1 cellular context compared by ENCODE assay signal in the genomic region with DNA sequence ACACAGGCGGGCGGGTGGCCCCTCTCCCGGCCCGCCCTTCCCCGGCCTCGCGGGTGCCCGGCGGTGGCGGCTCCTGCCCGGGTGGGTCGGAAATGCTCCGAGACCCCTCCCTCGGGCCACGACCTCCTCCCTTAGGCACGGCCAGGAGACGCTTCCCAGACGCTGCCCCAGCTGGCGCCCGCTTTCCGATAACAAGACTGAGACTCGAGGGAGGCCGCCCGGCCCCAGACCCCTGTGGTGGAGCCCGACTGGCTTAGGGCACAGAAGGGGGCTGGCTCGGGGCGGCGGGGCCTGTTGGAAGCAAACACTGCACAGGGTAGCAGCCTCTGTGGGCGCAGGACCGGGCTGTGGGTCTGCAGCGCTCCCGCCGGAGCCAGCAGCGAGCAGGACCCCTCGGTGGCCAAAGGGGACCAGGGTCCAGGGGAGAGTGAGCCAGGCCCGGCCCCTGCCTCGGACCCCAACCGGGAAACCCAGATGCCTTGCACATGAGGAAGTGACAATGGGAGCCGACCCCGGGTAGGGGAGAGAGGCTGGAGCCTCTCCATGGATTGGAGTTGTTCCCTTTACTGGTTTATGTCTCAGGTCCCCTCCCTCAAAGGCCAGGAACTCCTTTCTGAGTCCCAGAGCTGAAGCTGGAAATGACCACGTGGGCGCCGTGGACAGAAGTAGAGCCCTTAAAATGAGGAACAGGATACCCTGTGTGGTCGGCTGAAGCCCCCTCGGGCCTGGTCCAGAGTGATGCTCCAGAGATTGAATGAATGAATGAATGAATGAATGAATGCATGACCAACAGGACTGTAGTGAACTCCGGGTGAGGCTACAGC.
TF ChIP-seq lines count a peak whose summit lies in the region.

No MANE protein-coding gene starts in this region.

TF ChIP-seq in WTC11, 78 proteins besides CTCF, POLR2A, EP300 and RAD21 (continued from another document):
- TF ChIP-seq, protein P1, sequence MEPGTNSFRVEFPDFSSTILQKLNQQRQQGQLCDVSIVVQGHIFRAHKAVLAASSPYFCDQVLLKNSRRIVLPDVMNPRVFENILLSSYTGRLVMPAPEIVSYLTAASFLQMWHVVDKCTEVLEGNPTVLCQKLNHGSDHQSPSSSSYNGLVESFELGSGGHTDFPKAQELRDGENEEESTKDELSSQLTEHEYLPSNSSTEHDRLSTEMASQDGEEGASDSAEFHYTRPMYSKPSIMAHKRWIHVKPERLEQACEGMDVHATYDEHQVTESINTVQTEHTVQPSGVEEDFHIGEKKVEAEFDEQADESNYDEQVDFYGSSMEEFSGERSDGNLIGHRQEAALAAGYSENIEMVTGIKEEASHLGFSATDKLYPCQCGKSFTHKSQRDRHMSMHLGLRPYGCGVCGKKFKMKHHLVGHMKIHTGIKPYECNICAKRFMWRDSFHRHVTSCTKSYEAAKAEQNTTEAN (CRISPR knock-in tag; IDR thresholded peaks at IDR 0.05), result no peak
- TF ChIP-seq GRHL2 (CRISPR knock-in tag; IDR thresholded peaks at IDR 0.05; ENCODE audit: insufficient replicate concordance, severe bottlenecking), result no peak
TF ChIP-seq in WTC11: peak in this region for 3.
